In the genomic region with DNA sequence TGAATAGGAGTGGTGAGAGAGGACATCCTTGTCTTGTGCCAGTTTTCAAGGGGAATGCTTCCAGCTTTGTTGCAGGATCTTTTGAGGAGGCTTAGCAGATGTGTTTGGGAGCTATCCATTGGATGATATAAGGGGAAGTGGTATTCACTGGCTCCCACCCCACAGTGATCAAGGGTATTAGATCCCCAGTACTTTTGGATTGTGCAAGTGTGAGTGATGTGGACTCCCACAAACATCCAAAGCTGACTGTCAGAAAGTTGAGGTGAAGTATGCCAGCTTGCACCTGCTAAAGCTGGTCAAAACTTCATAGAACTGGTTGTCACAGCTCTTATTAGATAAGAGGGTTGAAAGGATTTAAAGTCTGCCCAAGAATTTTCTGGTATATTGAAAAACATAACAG, we compare ENCODE assay signal across 21 cellular contexts.
DNase-seq lines count a peak whose midpoint lies in the region; ATAC-seq and TF ChIP-seq lines count a peak whose summit lies in the region.
"Had no signal": no experiment of that assay in that cellular context is flagged by ENCODE, and none has a peak within 500 bp of the region (broad histone marks: within the 10 kb centered on the region; RNA-seq: fewer than 3 reads in every experiment).

No MANE protein-coding gene starts in this region.

- H3K36me3 ChIP-seq in breast epithelium: no peaks in the 10 kb centered on the region
- H3K36me3 ChIP-seq: BE2C; BLaER1 treated with 17β-estradiol and CSF1 and Interleukin-3, amounts not matched to agents 10 nM and 100 nM had no signal

- no peak for TF ChIP-seq CTCF in NB4 (IDR thresholded peaks at IDR 0.05; ENCODE audit: low read depth, low read length)
- TF ChIP-seq CTCF in breast epithelium (IDR thresholded peaks at IDR 0.05): no peak

- peaks cover 6% of the 10 kb centered on the region for H3K9me3 Mint-ChIP-seq in activated naive CD4-positive, alpha-beta T cell treated with anti-CD3 and anti-CD28 coated beads, Interleukin-2, amount 10 ng/mL, durations not matched to agents 7 days and 5 days
- H3K9me3 Mint-ChIP-seq in stimulated activated memory B cell treated with anti-CD40 and anti-IgM and Interleukin-4, amounts not matched to agents 10 μg/mL and 1 μg/mL and 100 μg/mL, for 72 hours: peaks cover 12% of the 10 kb centered on the region
- H3K9me3 Mint-ChIP-seq: CD4-positive, alpha-beta T cell had no signal

- no peaks in the 10 kb centered on the region for H3K27me3 Mint-ChIP-seq in activated naive CD4-positive, alpha-beta T cell treated with anti-CD3 and anti-CD28 coated beads, Interleukin-2, amount 10 ng/mL, durations not matched to agents 7 days and 5 days
- no peaks in the 10 kb centered on the region for H3K27me3 Mint-ChIP-seq in stimulated activated memory B cell treated with anti-CD40 and anti-IgM and Interleukin-4, amounts not matched to agents 10 μg/mL and 1 μg/mL and 100 μg/mL, for 72 hours
- H3K27me3 Mint-ChIP-seq: CD4-positive, alpha-beta T cell; CD8-positive, alpha-beta memory T cell had no signal

- peaks cover 17% of the 10 kb centered on the region for H3K4me1 Mint-ChIP-seq in activated naive CD4-positive, alpha-beta T cell treated with anti-CD3 and anti-CD28 coated beads, Interleukin-2, amount 10 ng/mL, durations not matched to agents 7 days and 5 days
- peaks cover 25% of the 10 kb centered on the region for H3K4me1 Mint-ChIP-seq in stimulated activated memory B cell treated with anti-CD40 and anti-IgM and Interleukin-4, amounts not matched to agents 10 μg/mL and 1 μg/mL and 100 μg/mL, for 72 hours

- no peak overlapping the region for H3K27ac ChIP-seq in breast epithelium
- H3K27ac ChIP-seq: 22Rv1; BLaER1 treated with 17β-estradiol and CSF1 and Interleukin-3, amounts not matched to agents 10 nM and 100 nM had no signal

- no peak for DNase-seq in activated naive CD4-positive, alpha-beta T cell treated with anti-CD3 and anti-CD28 coated beads, Interleukin-2, amount 10 ng/mL, durations not matched to agents 7 days and 5 days
- DNase-seq in activated naive CD4-positive, alpha-beta T cell treated with anti-CD3 and anti-CD28 coated beads, Interleukin-2, amount 50 U/mL, for 16 hours: no peak
- peak; percentile 21 for DNase-seq in NB4 (ENCODE audit: low read depth)
- DNase-seq in myocyte (ENCODE audit: low read depth): peak; percentile 90
- no peak for DNase-seq in AG08395 (ENCODE audit: low spot score)
- DNase-seq in breast epithelium (ENCODE audit: low spot score in 2 of 2): no peak
- no peak for DNase-seq in islet precursor cell
- DNase-seq: AML-193; BE2C; CD4-positive, alpha-beta T cell; CD8-positive, alpha-beta memory T cell; DMS 273 treated with DMSO at 0.1 percent for 48 hours; DMS79; GF-D8; GOT3; H7; HCEC 1CT had no signal

- H3K4me3 ChIP-seq in NB4 (ENCODE audit: low read depth, low read length): no peak overlapping the region
- H3K4me3 ChIP-seq in breast epithelium: no peak overlapping the region
- H3K4me3 ChIP-seq: BLaER1 treated with 17β-estradiol and CSF1 and Interleukin-3, amounts not matched to agents 10 nM and 100 nM had no signal

- no peaks in the 10 kb centered on the region for H3K4me1 ChIP-seq in breast epithelium
- H3K4me1 ChIP-seq: BE2C had no signal

- H3K9me3 ChIP-seq in breast epithelium: no peaks in the 10 kb centered on the region
- H3K9me3 ChIP-seq: BE2C had no signal

- TF ChIP-seq POLR2A in NB4 (IDR thresholded peaks at IDR 0.05; ENCODE audit: extremely low read depth, insufficient read length): no peak
- no peak for TF ChIP-seq POLR2A in breast epithelium (IDR thresholded peaks at IDR 0.05)

- H3K27me3 ChIP-seq in breast epithelium: no peaks in the 10 kb centered on the region
- H3K27me3 ChIP-seq: BE2C; BLaER1 treated with 17β-estradiol and CSF1 and Interleukin-3, amounts not matched to agents 10 nM and 100 nM had no signal

- CTCF ChIA-PET in activated naive CD4-positive, alpha-beta T cell treated with anti-CD3 and anti-CD28 coated beads, Interleukin-2, amount 10 ng/mL, durations not matched to agents 7 days and 5 days (lab: Charles Lee): no interaction called here

- H3K27ac Mint-ChIP-seq in activated naive CD4-positive, alpha-beta T cell treated with anti-CD3 and anti-CD28 coated beads, Interleukin-2, amount 10 ng/mL, durations not matched to agents 7 days and 5 days: peak overlapping the region; percentile 31
- H3K27ac Mint-ChIP-seq in stimulated activated memory B cell treated with anti-CD40 and anti-IgM and Interleukin-4, amounts not matched to agents 10 μg/mL and 1 μg/mL and 100 μg/mL, for 72 hours: peak overlapping the region; percentile 27
- H3K27ac Mint-ChIP-seq: CD4-positive, alpha-beta T cell had no signal

- H3K36me3 Mint-ChIP-seq in activated naive CD4-positive, alpha-beta T cell treated with anti-CD3 and anti-CD28 coated beads, Interleukin-2, amount 10 ng/mL, durations not matched to agents 7 days and 5 days: no peaks in the 10 kb centered on the region
- H3K36me3 Mint-ChIP-seq in stimulated activated memory B cell treated with anti-CD40 and anti-IgM and Interleukin-4, amounts not matched to agents 10 μg/mL and 1 μg/mL and 100 μg/mL, for 72 hours: no peaks in the 10 kb centered on the region

- ATAC-seq in stimulated activated memory B cell treated with anti-CD40 and anti-IgM and Interleukin-4, amounts not matched to agents 10 μg/mL and 1 μg/mL and 100 μg/mL, for 72 hours: no peak

- no peak overlapping the region for H3K4me3 Mint-ChIP-seq in activated naive CD4-positive, alpha-beta T cell treated with anti-CD3 and anti-CD28 coated beads, Interleukin-2, amount 10 ng/mL, durations not matched to agents 7 days and 5 days
- H3K4me3 Mint-ChIP-seq in stimulated activated memory B cell treated with anti-CD40 and anti-IgM and Interleukin-4, amounts not matched to agents 10 μg/mL and 1 μg/mL and 100 μg/mL, for 72 hours: no peak overlapping the region
- H3K4me3 Mint-ChIP-seq: CD14-positive monocyte; CD4-positive, alpha-beta T cell; CD8-positive, alpha-beta memory T cell had no signal

- intact Hi-C loops in breast epithelium (cut with DNase I; ENCODE audit: low total_unique reads): no loop called here

Comparison
In these comparisons a context has a peak if more than half of its experiments do, and no peak if none do; other contexts are left out.
1. DNase-seq: peak in NB4 (single experiment) and myocyte (single experiment); none in activated naive CD4-positive, alpha-beta T cell treated with anti-CD3 and anti-CD28 coated beads, Interleukin-2, amount 10 ng/mL, durations not matched to agents 7 days and 5 days (single experiment), activated naive CD4-positive, alpha-beta T cell treated with anti-CD3 and anti-CD28 coated beads, Interleukin-2, amount 50 U/mL, for 16 hours (single experiment), AG08395 (single experiment), breast epithelium (0 of 2) and islet precursor cell (single experiment).